Comparison of ENCODE assay signal across 8 cellular contexts in the genomic region with DNA sequence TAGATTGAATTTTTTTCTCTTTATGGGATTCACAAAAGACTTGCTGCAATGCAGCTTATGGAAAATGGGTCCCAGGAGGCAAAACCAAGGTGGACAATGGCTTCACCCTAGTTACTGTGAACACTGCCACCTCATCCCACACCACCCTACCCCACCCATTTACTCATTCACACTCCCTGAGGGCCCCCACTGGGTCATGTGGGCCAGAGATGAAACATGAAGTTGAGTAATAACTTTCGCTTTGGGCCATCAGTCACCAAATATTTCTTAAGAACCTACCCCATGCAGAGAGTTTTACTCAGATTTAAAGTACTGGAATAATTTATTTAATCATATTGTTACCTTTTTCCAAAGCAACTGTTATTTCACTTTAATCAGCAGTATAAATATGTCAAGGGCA.
DNase-seq lines count a peak whose midpoint lies in the region; ATAC-seq and TF ChIP-seq lines count a peak whose summit lies in the region.

No MANE protein-coding gene starts in this region.

- no peak for TF ChIP-seq CTCF in adrenal gland (IDR thresholded peaks at IDR 0.05)

- CTCF ChIA-PET in HEK293T (lab: Yijun Ruan, JAX) = no interaction called here

- H3K4me1 ChIP-seq in adrenal gland (replicated peaks in 1 of 2) = no peaks in the 10 kb centered on the region

- H3K4me3 ChIP-seq in adrenal gland = no peak overlapping the region

- H3K27ac ChIP-seq in adrenal gland = no peak overlapping the region

- ATAC-seq in GM19035 (IDR thresholded peaks at IDR 0.05; ENCODE audit: unreplicated experiment) (peak; percentile 47), HG03280 (IDR thresholded peaks at IDR 0.05; ENCODE audit: unreplicated experiment) (peak; percentile 44)
- peak; percentile 77 for ATAC-seq in stimulated activated naive CD8-positive, alpha-beta T cell treated with anti-CD3 and anti-CD28 coated beads, Interleukin-15, Interleukin-2, amounts not matched to agents 100 U/mL and 50 U/mL, for 24 hours

- H3K9me3 ChIP-seq in adrenal gland (replicated peaks in 1 of 3) = no peaks in the 10 kb centered on the region

- no peaks in the 10 kb centered on the region for H3K27me3 ChIP-seq in adrenal gland

- POLR2A ChIA-PET in HEK293T (lab: Yijun Ruan, JAX) = no interaction called here

- 71 to 83% (median 75%) methylated on average over 1 of the region's 1 CpG for WGBS in adrenal gland, 4 donors

- TF ChIP-seq POLR2A in adrenal gland (IDR thresholded peaks at IDR 0.05) = no peak

- intact Hi-C loops in adrenal gland (cut with DNase I) = no loop called here

- H3K36me3 ChIP-seq in adrenal gland (replicated peaks in 1 of 2) = no peaks in the 10 kb centered on the region

- DNase-seq in A172 (ENCODE audit: low spot score) = peak; percentile 85
- DNase-seq in astrocyte of the hippocampus (ENCODE audit: low read depth, low spot score) = peak; percentile 18
- peak; percentile 26 for DNase-seq in stimulated activated naive CD8-positive, alpha-beta T cell treated with anti-CD3 and anti-CD28 coated beads, Interleukin-15, Interleukin-2, amounts not matched to agents 100 U/mL and 50 U/mL, for 24 hours
- no peak for DNase-seq in adrenal gland
- no peak for DNase-seq in anterior cingulate cortex (lab: John Stamatoyannopoulos, UW)
- DNase-seq in HEK293T (ENCODE audit: extremely low spot score) = no peak

TF ChIP-seq in HEK293T, 16 proteins besides CTCF, POLR2A, EP300 and RAD21:
- TF ChIP-seq HDGF (IDR thresholded peaks at IDR 0.05; ENCODE audit: borderline replicate concordance) (no peak), FOXA1 (IDR thresholded peaks at IDR 0.05) (no peak), ELF4 (IDR thresholded peaks at IDR 0.05) (no peak), TARDBP (IDR thresholded peaks at IDR 0.05) (no peak), ZNF384 (IDR thresholded peaks at IDR 0.05) (no peak), SP1 (IDR thresholded peaks at IDR 0.05) (no peak), LEF1 (IDR thresholded peaks at IDR 0.05; ENCODE audit: borderline replicate concordance) (no peak), FOXM1 (IDR thresholded peaks at IDR 0.05; ENCODE audit: borderline replicate concordance) (no peak), NFRKB (IDR thresholded peaks at IDR 0.05) (no peak), FOXK2 (IDR thresholded peaks at IDR 0.05) (no peak), BHLHE40 (IDR thresholded peaks at IDR 0.05; ENCODE audit: borderline replicate concordance) (no peak), CTBP1 (IDR thresholded peaks at IDR 0.05; ENCODE audit: borderline replicate concordance) (no peak), ARNT (IDR thresholded peaks at IDR 0.05) (no peak)
- TF ChIP-seq, protein P1, sequence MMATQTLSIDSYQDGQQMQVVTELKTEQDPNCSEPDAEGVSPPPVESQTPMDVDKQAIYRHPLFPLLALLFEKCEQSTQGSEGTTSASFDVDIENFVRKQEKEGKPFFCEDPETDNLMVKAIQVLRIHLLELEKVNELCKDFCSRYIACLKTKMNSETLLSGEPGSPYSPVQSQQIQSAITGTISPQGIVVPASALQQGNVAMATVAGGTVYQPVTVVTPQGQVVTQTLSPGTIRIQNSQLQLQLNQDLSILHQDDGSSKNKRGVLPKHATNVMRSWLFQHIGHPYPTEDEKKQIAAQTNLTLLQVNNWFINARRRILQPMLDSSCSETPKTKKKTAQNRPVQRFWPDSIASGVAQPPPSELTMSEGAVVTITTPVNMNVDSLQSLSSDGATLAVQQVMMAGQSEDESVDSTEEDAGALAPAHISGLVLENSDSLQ (IDR thresholded peaks at IDR 0.05) = no peak

Comparison
In these comparisons a context has a peak if more than half of its experiments do, and no peak if none do; other contexts are left out.
1. DNase-seq: peak in A172 (single experiment), astrocyte of the hippocampus (single experiment) and stimulated activated naive CD8-positive, alpha-beta T cell treated with anti-CD3 and anti-CD28 coated beads, Interleukin-15, Interleukin-2, amounts not matched to agents 100 U/mL and 50 U/mL, for 24 hours (single experiment); none in adrenal gland (0 of 7), anterior cingulate cortex (0 of 58) and HEK293T (single experiment).
2. Peak in every context shown above with its lines, with median percentiles within 50 percentile points of each other: ATAC-seq.